7 cellular contexts compared by ENCODE assay signal in genomic region chrX:46686003-46686645, GRCh38.
DNase-seq lines count a peak whose midpoint lies in the region; ATAC-seq and TF ChIP-seq lines count a peak whose summit lies in the region.

No MANE protein-coding gene starts in this region.

- H4K20me1 ChIP-seq in OCI-LY3 (ENCODE audit: insufficient read depth, low read length): peaks cover 15% of the 10 kb centered on the region; the same call in 1 of the 2 replicates

- ATAC-seq in GM21723 (IDR thresholded peaks at IDR 0.05; ENCODE audit: unreplicated experiment) (peak; percentile 71), HG03135 (IDR thresholded peaks at IDR 0.05; ENCODE audit: unreplicated experiment) (no peak)

- H3K27ac ChIP-seq in OCI-LY3 (ENCODE audit: low read length): no peak overlapping the region

- no peak overlapping the region for H3K4me2 ChIP-seq in OCI-LY3 (ENCODE audit: low read length)

- no peaks in the 10 kb centered on the region for H3K27me3 ChIP-seq in OCI-LY3 (ENCODE audit: low read depth, low read length)

- H3K36me3 ChIP-seq in OCI-LY3 (replicated peaks; ENCODE audit: low read depth, low read length): no peaks in the 10 kb centered on the region

- no peak overlapping the region for H3K9ac ChIP-seq in OCI-LY3 (ENCODE audit: low read length)

- H3K79me2 ChIP-seq in OCI-LY3 (ENCODE audit: low read length): peaks cover 15% of the 10 kb centered on the region; the same call in 1 of the 2 replicates

- TF ChIP-seq CTCF in OCI-LY3 (IDR thresholded peaks at IDR 0.05; ENCODE audit: low read depth, low read length): peak; percentile 74

- peaks cover 15% of the 10 kb centered on the region for H3K4me1 ChIP-seq in OCI-LY3 (ENCODE audit: low read length)

- DNase-seq in EH (ENCODE audit: low read depth): peak; percentile 60
- peak; percentile 1 for DNase-seq in activated naive CD8-positive, alpha-beta T cell treated with anti-CD3 and anti-CD28 coated beads, Interleukin-2, amount 50 U/mL, for 16 hours (ENCODE audit: low read depth, low spot score)
- DNase-seq in iPS-NIHi11 (ENCODE audit: low spot score): peak; percentile 37
- DNase-seq in stimulated activated CD4-positive, alpha-beta T cell treated with anti-CD3 and anti-CD28 coated beads, TNF-alpha, amount 100 ng/mL, for 24 hours (ENCODE audit: low read depth in 3 of 3): peak in 2 of 3 experiments; percentile 6 to 17

- no peak overlapping the region for H2AFZ ChIP-seq in OCI-LY3 (ENCODE audit: low read depth, low read length)

- H3K4me3 ChIP-seq in OCI-LY3 (ENCODE audit: low read length): no peak overlapping the region

- no peaks in the 10 kb centered on the region for H3K9me3 ChIP-seq in OCI-LY3 (ENCODE audit: insufficient read depth, low read length)

Comparison
In these comparisons a context has a peak if more than half of its experiments do, and no peak if none do; other contexts are left out.
1. DNase-seq: peak in every context shown above with its lines; median percentile 60 in EH; 37 in iPS-NIHi11; 12 in stimulated activated CD4-positive, alpha-beta T cell treated with anti-CD3 and anti-CD28 coated beads, TNF-alpha, amount 100 ng/mL, for 24 hours; 1 in activated naive CD8-positive, alpha-beta T cell treated with anti-CD3 and anti-CD28 coated beads, Interleukin-2, amount 50 U/mL, for 16 hours.